16 cellular contexts compared by ENCODE assay signal in genomic region chr15:70825841-70826240, GRCh38. TPM values are rescaled to one million over a fixed set of nuclear protein-coding genes. Genes with fewer than 3 reads are reported as not detected.
DNase-seq lines count a peak whose midpoint lies in the region; ATAC-seq and TF ChIP-seq lines count a peak whose summit lies in the region.
"Had no signal": no experiment of that assay in that cellular context is flagged by ENCODE, and none has a peak within 500 bp of the region (broad histone marks: within the 10 kb centered on the region; RNA-seq: fewer than 3 reads in every experiment).

No MANE protein-coding gene starts in this region.

- H3K27me3 ChIP-seq in left ventricle myocardium inferior (ENCODE audit: low read depth), result no peaks in the 10 kb centered on the region
- H3K27me3 ChIP-seq in right atrium auricular region, result no peaks in the 10 kb centered on the region
- H3K27me3 ChIP-seq in vagina, result no peaks in the 10 kb centered on the region
- no peaks in the 10 kb centered on the region for H3K27me3 ChIP-seq in left lung
- no peaks in the 10 kb centered on the region for H3K27me3 ChIP-seq in stomach
- H3K27me3 ChIP-seq: BLaER1, upper lobe of right lung had no signal

- no peak overlapping the region for H3K4me3 Mint-ChIP-seq in activated naive CD8-positive, alpha-beta T cell treated with anti-CD3 and anti-CD28 coated beads, Interleukin-2, amount 50 U/mL, for 24 hours
- H3K4me3 Mint-ChIP-seq: activated CD4-positive, alpha-beta T cell treated with anti-CD3 and anti-CD28 coated beads, Interleukin-2, amount 10 ng/mL, durations not matched to agents 24 days and 14 days; activated naive CD8-positive, alpha-beta T cell; effector memory CD8-positive, alpha-beta T cell; memory B cell; naive B cell had no signal

- no peak for TF ChIP-seq EP300 in stomach (IDR thresholded peaks at IDR 0.05)

- no peaks in the 10 kb centered on the region for H3K36me3 Mint-ChIP-seq in activated naive CD8-positive, alpha-beta T cell treated with anti-CD3 and anti-CD28 coated beads, Interleukin-2, amount 50 U/mL, for 24 hours (ENCODE audit: low read depth)
- H3K36me3 Mint-ChIP-seq: activated naive CD8-positive, alpha-beta T cell; memory B cell; naive B cell had no signal

- H3K36me3 ChIP-seq in left ventricle myocardium inferior, result peaks cover 3% of the 10 kb centered on the region
- no peaks in the 10 kb centered on the region for H3K36me3 ChIP-seq in right atrium auricular region
- no peaks in the 10 kb centered on the region for H3K36me3 ChIP-seq in vagina
- no peaks in the 10 kb centered on the region for H3K36me3 ChIP-seq in left lung
- peaks cover 0 to 5% (median 0%) of the 10 kb centered on the region in 4 donors for H3K36me3 ChIP-seq in stomach
- H3K36me3 ChIP-seq: upper lobe of right lung had no signal

- DNase-seq in left ventricle myocardium inferior (no peak), right atrium auricular region (ENCODE audit: low spot score) (no peak), left lobe of liver (ENCODE audit: low spot score) (peak; percentile 30), vagina (ENCODE audit: extremely low spot score in 2 of 2) (peak in 1 of 2 donors; percentile 65), left lung (no peak), stomach (no peak)
- no peak for DNase-seq in activated naive CD8-positive, alpha-beta T cell treated with anti-CD3 and anti-CD28 coated beads, Interleukin-2, amount 50 U/mL, for 24 hours
- DNase-seq: NCI-H187, upper lobe of right lung had no signal

- H3K27ac Mint-ChIP-seq in activated naive CD8-positive, alpha-beta T cell treated with anti-CD3 and anti-CD28 coated beads, Interleukin-2, amount 50 U/mL, for 24 hours, result no peak overlapping the region
- H3K27ac Mint-ChIP-seq: activated CD4-positive, alpha-beta T cell treated with anti-CD3 and anti-CD28 coated beads, Interleukin-2, amount 10 ng/mL, durations not matched to agents 24 days and 14 days; activated naive CD8-positive, alpha-beta T cell; effector memory CD8-positive, alpha-beta T cell; memory B cell; naive B cell had no signal

- TF ChIP-seq POLR2A in vagina (IDR thresholded peaks at IDR 0.05) (no peak), stomach (IDR thresholded peaks at IDR 0.05) (no peak)

- 87 to 94% (median 89%) methylated on average over 8 of the region's 8 CpGs for WGBS in stomach, 5 donors

- intact Hi-C loops in left ventricle myocardium inferior (cut with micrococcal nuclease), result no loop called here
- intact Hi-C loops in vagina (cut with DNase I), result no loop called here
- intact Hi-C loops in left lung (cut with DNase I), result loop anchor here in 1 of 2 donors (10.0 kb wide), 1 partner anchor 49 kb away; no protein-coding TSS in a partner anchor
- intact Hi-C loops in stomach (cut with DNase I; ENCODE audit: low total_unique reads), result no loop called here

- no peak for ATAC-seq in left lobe of liver
- no peak for ATAC-seq in left lung
- ATAC-seq in activated naive CD8-positive, alpha-beta T cell treated with anti-CD3 and anti-CD28 coated beads, Interleukin-2, amount 50 U/mL, for 24 hours, result no peak
- ATAC-seq: effector memory CD8-positive, alpha-beta T cell had no signal

- H3K4me1 ChIP-seq in left ventricle myocardium inferior (peaks cover 46% of the 10 kb centered on the region), right atrium auricular region (peaks cover 0 to 8% of the 10 kb centered on the region in 2 donors), vagina (peaks cover 33% of the 10 kb centered on the region), left lung (peaks cover 0 to 23% of the 10 kb centered on the region in 2 donors), stomach (peaks cover 21 to 50% (median 32%) of the 10 kb centered on the region in 4 donors)

- H3K4me3 ChIP-seq in left ventricle myocardium inferior (no peak overlapping the region), right atrium auricular region (no peak overlapping the region), vagina (no peak overlapping the region), left lung (no peak overlapping the region), stomach (no peak overlapping the region)
- H3K4me3 ChIP-seq: BLaER1, upper lobe of right lung had no signal

- H3K27me3 Mint-ChIP-seq in activated naive CD8-positive, alpha-beta T cell treated with anti-CD3 and anti-CD28 coated beads, Interleukin-2, amount 50 U/mL, for 24 hours, result peaks cover 13% of the 10 kb centered on the region
- H3K27me3 Mint-ChIP-seq: activated CD4-positive, alpha-beta T cell treated with anti-CD3 and anti-CD28 coated beads, Interleukin-2, amount 10 ng/mL, durations not matched to agents 24 days and 14 days had no signal

- H3K9me3 ChIP-seq in left ventricle myocardium inferior (replicated peaks) (no peaks in the 10 kb centered on the region), right atrium auricular region (no peaks in the 10 kb centered on the region), vagina (no peaks in the 10 kb centered on the region), left lung (no peaks in the 10 kb centered on the region), stomach (no peaks in the 10 kb centered on the region)
- H3K9me3 ChIP-seq: BLaER1, upper lobe of right lung had no signal

- no peaks in the 10 kb centered on the region for H3K4me1 Mint-ChIP-seq in activated naive CD8-positive, alpha-beta T cell treated with anti-CD3 and anti-CD28 coated beads, Interleukin-2, amount 50 U/mL, for 24 hours
- H3K4me1 Mint-ChIP-seq: activated CD4-positive, alpha-beta T cell treated with anti-CD3 and anti-CD28 coated beads, Interleukin-2, amount 10 ng/mL, durations not matched to agents 24 days and 14 days; memory B cell; naive B cell had no signal

- H3K27ac ChIP-seq in left ventricle myocardium inferior (replicated peaks), result peak overlapping the region; percentile 34
- peak overlapping the region in 1 of 2 donors; percentile 64 for H3K27ac ChIP-seq in right atrium auricular region
- H3K27ac ChIP-seq in VCaP, result peak overlapping the region; percentile 70
- peak overlapping the region; percentile 62 for H3K27ac ChIP-seq in vagina
- H3K27ac ChIP-seq in left lung, result no peak overlapping the region
- no peak overlapping the region for H3K27ac ChIP-seq in stomach
- H3K27ac ChIP-seq: BLaER1, upper lobe of right lung had no signal

- TF ChIP-seq CTCF in left ventricle myocardium inferior (IDR thresholded peaks at IDR 0.05; ENCODE audit: borderline replicate concordance), result no peak
- no peak for TF ChIP-seq CTCF in right atrium auricular region (IDR thresholded peaks at IDR 0.05)
- no peak for TF ChIP-seq CTCF in VCaP (conservative IDR thresholded peaks at IDR 0.05)
- TF ChIP-seq CTCF in vagina (IDR thresholded peaks at IDR 0.05), result no peak
- TF ChIP-seq CTCF in left lung (IDR thresholded peaks at IDR 0.05), result no peak
- no peak for TF ChIP-seq CTCF in stomach (IDR thresholded peaks at IDR 0.05)

- no peaks in the 10 kb centered on the region for H3K9me3 Mint-ChIP-seq in activated naive CD8-positive, alpha-beta T cell treated with anti-CD3 and anti-CD28 coated beads, Interleukin-2, amount 50 U/mL, for 24 hours
- H3K9me3 Mint-ChIP-seq: activated CD4-positive, alpha-beta T cell treated with anti-CD3 and anti-CD28 coated beads, Interleukin-2, amount 10 ng/mL, durations not matched to agents 24 days and 14 days; effector memory CD8-positive, alpha-beta T cell; memory B cell had no signal

RNA-seq across cellular contexts. Expression of gene LARP6, which starts 28.1 kb away (rescaled TPM):
- total RNA-seq in left ventricle myocardium inferior (50.6 TPM), right atrium auricular region (10 to 100 TPM; 20.2 to 57.8 TPM), left lobe of liver (1.9 TPM), vagina (50.6 TPM), left lung (1 to 10 TPM; 7.7 to 10.0 TPM), stomach (100 to 1,000 TPM in 1 of 5 donors, 10 to 100 TPM in 3, 1 to 10 TPM in 1; 9.8 to 127 (median 13.2) TPM)
- polyA plus RNA-seq in stomach, result 10 to 100 TPM; 12.7 to 34.6 (median 27.2) TPM
- total RNA-seq: activated CD4-positive, alpha-beta T cell treated with anti-CD3 and anti-CD28 coated beads, Interleukin-2, amount 10 ng/mL, durations not matched to agents 24 days and 14 days had no signal

Comparison
In these comparisons a context has a peak if more than half of its experiments do, and no peak if none do; other contexts are left out.
1. H3K27ac ChIP-seq: peak in left ventricle myocardium inferior (single experiment), VCaP (single experiment) and vagina (single experiment); none in left lung (0 of 2) and stomach (0 of 5).